Comparison of ENCODE assay signal across 8 cellular contexts in genomic region chr2:233354500-233354924, GRCh38. TPM values are rescaled to one million over a fixed set of nuclear protein-coding genes. Genes with fewer than 3 reads are reported as not detected.
DNase-seq lines count a peak whose midpoint lies in the region; ATAC-seq and TF ChIP-seq lines count a peak whose summit lies in the region.

No MANE protein-coding gene starts in this region.

- H3K4me1 ChIP-seq in SK-N-SH (ENCODE audit: control insufficient read depth in 1 of 2, insufficient read depth in 2 of 2, low read depth in 1 of 2, low read length in 1 of 2) = peaks cover 29% of the 10 kb centered on the region in 2 experiments; a peak in 3 of 4 replicates
- H3K4me1 ChIP-seq in neural progenitor cell = no peaks in the 10 kb centered on the region

- WGBS in SK-N-SH (ENCODE audit: low lambda C conversion rate) = no CpG with 5 or more reads among the region's 77 CpGs

- H3K9ac ChIP-seq in SK-N-SH (no peak overlapping the region; the same call in 1 of the 2 replicates), neural progenitor cell (no peak overlapping the region)

- H4K20me1 ChIP-seq in SK-N-SH (ENCODE audit: insufficient read depth) (0 out of 2 replicates have a peak, but pooled peaks cover 11% of the 10 kb centered on the region), neural progenitor cell (ENCODE audit: low read depth) (peaks cover 21% of the 10 kb centered on the region)

- peak overlapping the region in 3 of 5 experiments; percentile 51 to 70 (median 54) for H3K4me3 Mint-ChIP-seq in brain
- H3K4me3 Mint-ChIP-seq in neural progenitor cell = no peak overlapping the region

- H3K79me2 ChIP-seq in SK-N-SH (ENCODE audit: insufficient read depth) (peaks cover 44% of the 10 kb centered on the region), neural progenitor cell (ENCODE audit: low read depth) (peaks cover 18% of the 10 kb centered on the region)

- H3K27me3 Mint-ChIP-seq in brain = no peaks in the 10 kb centered on the region
- H3K27me3 Mint-ChIP-seq in neural progenitor cell (ENCODE audit: insufficient read depth, low read depth) = peaks cover 7% of the 10 kb centered on the region

- peaks cover 21% of the 10 kb centered on the region for H3K36me3 Mint-ChIP-seq in brain
- peaks cover 16% of the 10 kb centered on the region for H3K36me3 Mint-ChIP-seq in neural progenitor cell

- H3K4me2 ChIP-seq in SK-N-SH = no peak overlapping the region; the same call in 1 of the 2 replicates
- peak overlapping the region; percentile 84 for H3K4me2 ChIP-seq in neural progenitor cell

- no peaks in the 10 kb centered on the region for H3K9me2 ChIP-seq in SK-N-SH

- H3K27ac ChIP-seq in SK-N-SH (ENCODE audit: low read depth in 2 of 2, low read length in 1 of 2) = peak overlapping the region in 1 of 2 experiments; percentile 43; a peak in 1 of 4 replicates
- H3K27ac ChIP-seq in neural progenitor cell = no peak overlapping the region

- DNase-seq in SK-N-SH = no peak
- no peak for DNase-seq in neural progenitor cell (ENCODE audit: low spot score)
- no peak for DNase-seq in GM19238 (ENCODE audit: insufficient read length, low spot score)
- no peak for DNase-seq in COR-L47 (lab: John Stamatoyannopoulos, UW)
- DNase-seq in effector CD4-positive, alpha-beta T cell = no peak

- TF ChIP-seq EP300 in SK-N-SH (IDR thresholded peaks at IDR 0.05; ENCODE audit: borderline replicate concordance in 1 of 2, low read depth in 1 of 2, low read length in 1 of 2) = no peak

- no peak for TF ChIP-seq RAD21 in SK-N-SH (IDR thresholded peaks at IDR 0.05; ENCODE audit: low read length)

- POLR2A ChIA-PET in SK-N-SH (lab: Yijun Ruan, JAX) = no interaction called here

- H3F3A ChIP-seq in SK-N-SH (replicated peaks; ENCODE audit: insufficient read depth) (peaks cover 3% of the 10 kb centered on the region), neural progenitor cell (ENCODE audit: low read depth) (peaks cover 5% of the 10 kb centered on the region)

- no peaks in the 10 kb centered on the region for H3K27me3 ChIP-seq in SK-N-SH (ENCODE audit: insufficient read depth)
- peaks cover 55% of the 10 kb centered on the region for H3K27me3 ChIP-seq in neural progenitor cell

- TF ChIP-seq CTCF in SK-N-SH (IDR thresholded peaks at IDR 0.05) (no peak), brain (conservative IDR thresholded peaks at IDR 0.05) (peak in 1 of 2 experiments; percentile 14), neural progenitor cell (IDR thresholded peaks at IDR 0.05) (no peak)

- peak overlapping the region; percentile 82 to 84; a peak in 3 of 4 replicates for H3K4me3 ChIP-seq in SK-N-SH (ENCODE audit: low read depth in 2 of 2, low read length in 1 of 2)
- peak overlapping the region; percentile 81 for H3K4me3 ChIP-seq in neural progenitor cell

- no peak overlapping the region for H2AFZ ChIP-seq in SK-N-SH (ENCODE audit: low read depth)
- no peak overlapping the region for H2AFZ ChIP-seq in neural progenitor cell (replicated peaks)

- H3K36me3 ChIP-seq in SK-N-SH (replicated peaks in 1 of 2; ENCODE audit: control insufficient read depth in 1 of 2, insufficient read depth in 2 of 2, low read length in 1 of 2) = peaks cover 0 to 8% of the 10 kb centered on the region in 2 experiments
- no peaks in the 10 kb centered on the region for H3K36me3 ChIP-seq in neural progenitor cell

- CTCF ChIA-PET in SK-N-SH (lab: Yijun Ruan, JAX) = interaction anchor here (0.6 to 2.6 kb wide), 16 partner anchors 10 to 454 kb away, joined by 3 to 11 read pairs (median 4); no protein-coding TSS in a partner anchor

- H3K27ac Mint-ChIP-seq in brain (no peak overlapping the region), neural progenitor cell (no peak overlapping the region)

- no peaks in the 10 kb centered on the region for H3K9me3 ChIP-seq in SK-N-SH
- H3K9me3 ChIP-seq in neural progenitor cell (ENCODE audit: low read depth) = no peaks in the 10 kb centered on the region

- peaks cover 0 to 8% (median 4%) of the 10 kb centered on the region in 5 experiments for H3K9me3 Mint-ChIP-seq in brain
- H3K9me3 Mint-ChIP-seq in neural progenitor cell = peaks cover 4% of the 10 kb centered on the region

- peaks cover 81% of the 10 kb centered on the region for H3K4me1 Mint-ChIP-seq in brain
- peaks cover 45% of the 10 kb centered on the region for H3K4me1 Mint-ChIP-seq in neural progenitor cell

- no peak for ATAC-seq in SK-N-SH treated with all-trans-retinoic acid at 6 μM for 48 hours
- ATAC-seq in HG03066 (IDR thresholded peaks at IDR 0.05; ENCODE audit: low read depth, unreplicated experiment) = peak; percentile 18

TF ChIP-seq in SK-N-SH, 30 proteins besides CTCF, POLR2A, EP300 and RAD21 (continues in another document):
- TF ChIP-seq TEAD4 (IDR thresholded peaks at IDR 0.05; ENCODE audit: borderline replicate concordance, insufficient read depth) = no peak
- no peak for TF ChIP-seq GABPA (IDR thresholded peaks at IDR 0.05; ENCODE audit: low read depth)
- TF ChIP-seq, protein P1, sequence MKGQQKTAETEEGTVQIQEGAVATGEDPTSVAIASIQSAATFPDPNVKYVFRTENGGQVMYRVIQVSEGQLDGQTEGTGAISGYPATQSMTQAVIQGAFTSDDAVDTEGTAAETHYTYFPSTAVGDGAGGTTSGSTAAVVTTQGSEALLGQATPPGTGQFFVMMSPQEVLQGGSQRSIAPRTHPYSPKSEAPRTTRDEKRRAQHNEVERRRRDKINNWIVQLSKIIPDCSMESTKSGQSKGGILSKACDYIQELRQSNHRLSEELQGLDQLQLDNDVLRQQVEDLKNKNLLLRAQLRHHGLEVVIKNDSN (IDR thresholded peaks at IDR 0.05; ENCODE audit: borderline replicate concordance, low read depth) = no peak
- no peak for TF ChIP-seq JUND (IDR thresholded peaks at IDR 0.05)
- no peak for TF ChIP-seq MAX (IDR thresholded peaks at IDR 0.05; ENCODE audit: low read depth)
- TF ChIP-seq TCF12 (IDR thresholded peaks at IDR 0.05) = no peak
- no peak for TF ChIP-seq SMC3 (IDR thresholded peaks at IDR 0.05; ENCODE audit: low read depth, low read length)
- TF ChIP-seq FOSL2 (IDR thresholded peaks at IDR 0.05; ENCODE audit: borderline replicate concordance, low read depth) = no peak
- no peak for TF ChIP-seq EZH2phosphoT487 (IDR thresholded peaks at IDR 0.05; ENCODE audit: borderline replicate concordance, low read depth)
- no peak for TF ChIP-seq FOXM1 (IDR thresholded peaks at IDR 0.05; ENCODE audit: low read depth)

TF ChIP-seq in SK-N-SH treated with all-trans-retinoic acid at 6 μM for 48 hours, 23 proteins besides CTCF, POLR2A, EP300 and RAD21:
- TF ChIP-seq ESRRG (CRISPR knock-in tag; IDR thresholded peaks at IDR 0.05) (no peak), ISL1 (CRISPR knock-in tag; IDR thresholded peaks at IDR 0.05) (no peak), ZNF8 (CRISPR knock-in tag; IDR thresholded peaks at IDR 0.05) (no peak), SNAI2 (CRISPR knock-in tag; IDR thresholded peaks at IDR 0.05) (no peak), PPARA (CRISPR knock-in tag; IDR thresholded peaks at IDR 0.05; ENCODE audit: borderline replicate concordance) (no peak), ZNF70 (CRISPR knock-in tag; IDR thresholded peaks at IDR 0.05) (no peak), GLIS3 (CRISPR knock-in tag; IDR thresholded peaks at IDR 0.05) (no peak), ZC3H10 (CRISPR knock-in tag; IDR thresholded peaks at IDR 0.05) (no peak), ZFP3 (CRISPR knock-in tag; IDR thresholded peaks at IDR 0.05) (no peak)

RNA-seq across cellular contexts. Expression of gene DGKD, which starts 0.2 kb away (rescaled TPM):
- polyA plus RNA-seq in SK-N-SH (2012; rRNA removed) (17.7 and 21.7 TPM in 2 replicates), brain (ENCODE audit: insufficient read depth, low read depth, low replicate concordance) (16.2 TPM)
- 8.0 and 10.4 TPM in 2 replicates for polyA plus RNA-seq in SK-N-SH (2012; cell fraction: cytosol; rRNA removed)
- polyA plus RNA-seq in SK-N-SH (2012; cell fraction: nucleus; rRNA removed) = 75.5 and 81.2 TPM in 2 replicates
- 10.9 and 22.0 TPM in 2 replicates for total RNA-seq in neural progenitor cell (ENCODE audit: low replicate concordance)

RNA-seq across cellular contexts. Expression of gene SAG, which starts 46.9 kb away (rescaled TPM):
- polyA plus RNA-seq in SK-N-SH (2012; rRNA removed) (not detected in 2 replicates), brain (ENCODE audit: insufficient read depth, low read depth, low replicate concordance) (not detected)
- 0.09 TPM in 1 of 2 replicates, not detected in the other for polyA plus RNA-seq in SK-N-SH (2012; cell fraction: cytosol; rRNA removed)
- not detected in 2 replicates for polyA plus RNA-seq in SK-N-SH (2012; cell fraction: nucleus; rRNA removed)
- total RNA-seq in neural progenitor cell (ENCODE audit: low replicate concordance) = 0.03 TPM in 1 of 2 replicates, not detected in the other
